In the genomic region with DNA sequence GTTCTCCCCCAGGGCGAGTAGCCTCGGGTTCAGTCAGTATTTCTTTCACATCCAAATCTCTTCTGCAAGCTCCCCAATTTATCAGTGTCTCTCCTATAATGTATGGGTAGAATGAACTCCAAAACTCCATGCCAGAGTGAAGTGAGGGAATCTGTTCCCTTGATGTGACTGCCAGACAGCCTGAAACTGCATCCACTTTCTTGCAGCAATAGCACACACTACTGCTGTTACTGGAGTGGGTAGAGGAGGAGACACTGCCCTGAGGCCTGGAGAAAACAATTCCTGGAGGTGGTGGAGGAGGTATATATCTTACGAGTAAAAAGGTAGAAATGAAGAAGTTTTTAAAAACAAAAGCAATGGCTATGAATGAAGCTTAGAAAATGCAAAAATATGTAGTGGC, we compare ENCODE assay signal across 23 cellular contexts. TPM values are rescaled to one million over a fixed set of nuclear protein-coding genes. Genes with fewer than 3 reads are reported as not detected.
"Had no signal": no experiment of that assay in that cellular context is flagged by ENCODE, and none has a peak within 500 bp of the region (broad histone marks: within the 10 kb centered on the region; RNA-seq: fewer than 3 reads in every experiment).

No MANE protein-coding gene starts in this region.

- DNase-seq: KBM-7; MV-4-11; NCI-H1048; NCI-H1105; NCI-H1417; NCI-H1436 treated with DMSO at 0.1 percent for 48 hours; NCI-H1694; NCI-H187 treated with DMSO at 0.1 percent for 48 hours; NCI-H2171 treated with DMSO at 0.1 percent for 48 hours; NCI-H345; NCI-H446 treated with DMSO at 0.1 percent for 48 hours; NCI-H510A treated with DMSO at 0.1 percent for 48 hours; NCI-H526; NCI-H82; NK-92 treated with Interleukin-12 subunit alpha and Interleukin-12 subunit beta, amount 100 ng/mL, for 24 hours; SHP77; SK-N-SH; SW 1271 had no signal

- ATAC-seq: Panc1 had no signal

- H3K4me2 ChIP-seq: SK-N-SH had no signal

- H3K9me3 ChIP-seq: SK-N-SH had no signal

- H3K9ac ChIP-seq: SK-N-SH had no signal

- H3K27ac ChIP-seq: HL-60, RWPE1 had no signal

RNA-seq across cellular contexts. Expression of a gene that starts 11.0 kb away (rescaled TPM):
- total RNA-seq: MCF 10A, OCI-LY7 had no signal
